In the genomic region with DNA sequence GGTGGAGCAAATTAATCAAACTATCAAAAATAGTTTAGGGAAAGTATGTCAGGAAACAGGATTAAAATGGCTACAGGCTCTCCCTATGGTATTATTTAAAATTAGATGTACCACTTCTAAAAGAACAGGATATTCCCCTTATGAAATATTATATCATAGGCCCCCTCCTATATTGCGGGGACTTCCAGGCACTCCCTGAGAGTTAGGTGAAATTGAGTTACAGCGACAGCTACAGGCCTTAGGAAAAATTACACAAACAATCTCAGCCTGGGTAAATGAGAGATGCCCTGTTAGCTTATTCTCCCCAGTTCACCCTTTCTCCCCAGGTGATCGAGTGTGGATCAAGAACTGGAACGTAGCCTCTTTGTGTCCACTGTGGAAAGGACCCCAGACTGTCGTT, we compare ENCODE assay signal across 8 cellular contexts.
DNase-seq lines count a peak whose midpoint lies in the region; ATAC-seq, FAIRE-seq and TF ChIP-seq lines count a peak whose summit lies in the region.
"Not testable (repeated sequence)": the region's sequence is repeated elsewhere in the genome, so short reads cannot be mapped to it uniquely, and the experiment has no call there.

No MANE protein-coding gene starts in this region.

- ATAC-seq in RWPE2 (ENCODE audit: low read depth); foreskin keratinocyte; upper lobe of left lung (ENCODE audit: low FRiP score in 2 of 2): not testable (repeated sequence)

- H3K27me3 Mint-ChIP-seq in chondrocyte (ENCODE audit: low read depth), result peaks cover 39% of the 10 kb centered on the region

- not testable (repeated sequence) for FAIRE-seq in small intestine (lab: Jason Lieb, UNC)

- H3K9me3 ChIP-seq in RWPE2 (ENCODE audit: severe bottlenecking); mucosa of rectum (ENCODE audit: control insufficient read depth in 2 of 2, low read length in 2 of 2); small intestine (ENCODE audit: control insufficient read depth, low read depth); upper lobe of left lung: not testable (repeated sequence)

- H3K27me3 ChIP-seq in RWPE2 (ENCODE audit: insufficient read depth, poor library complexity, severe bottlenecking); mucosa of rectum (ENCODE audit: control insufficient read depth in 2 of 2, insufficient read depth in 2 of 2, low read length in 2 of 2); small intestine (ENCODE audit: control insufficient read depth in 2 of 2, insufficient read depth in 2 of 2, low read length in 2 of 2); upper lobe of left lung: not testable (repeated sequence)
- peaks cover 14% of the 10 kb centered on the region for H3K27me3 ChIP-seq in foreskin keratinocyte

- H3K4me1 ChIP-seq in RWPE2 (ENCODE audit: insufficient read depth, poor library complexity, severe bottlenecking); foreskin keratinocyte; mucosa of rectum (ENCODE audit: control insufficient read depth in 2 of 2, insufficient read depth in 2 of 2, low read length in 2 of 2); small intestine (ENCODE audit: control insufficient read depth in 2 of 2, insufficient read depth in 1 of 2, low read depth in 1 of 2, low read length in 1 of 2); upper lobe of left lung: not testable (repeated sequence)

- not testable (repeated sequence) for H3K4me3 Mint-ChIP-seq in chondrocyte (ENCODE audit: unreplicated experiment)

- H3K27ac Mint-ChIP-seq in chondrocyte (ENCODE audit: unreplicated experiment), result not testable (repeated sequence)

- DNase-seq in RWPE2 (ENCODE audit: low spot score); chondrocyte (ENCODE audit: low spot score); foreskin keratinocyte; small intestine; upper lobe of left lung: not testable (repeated sequence)

- H3K9me3 Mint-ChIP-seq in chondrocyte (ENCODE audit: low read depth), result not testable (repeated sequence)

- peak; percentile 69 for TF ChIP-seq CTCF in 22Rv1 (IDR thresholded peaks at IDR 0.05)
- peak; percentile 51 for TF ChIP-seq CTCF in LNCAP (IDR thresholded peaks at IDR 0.05)
- peak; percentile 63 for TF ChIP-seq CTCF in RWPE2 (IDR thresholded peaks at IDR 0.05; ENCODE audit: poor library complexity, severe bottlenecking)
- TF ChIP-seq CTCF in chondrocyte (IDR thresholded peaks at IDR 0.05), result peak; percentile 52
- peak; percentile 63 for TF ChIP-seq CTCF in foreskin keratinocyte (conservative IDR thresholded peaks at IDR 0.05)
- TF ChIP-seq CTCF in upper lobe of left lung (IDR thresholded peaks at IDR 0.05), result peak in 3 of 6 experiments; percentile 13 to 53 (median 33)

- H3K36me3 Mint-ChIP-seq in chondrocyte (ENCODE audit: low read depth), result not testable (repeated sequence)

- H3K36me3 ChIP-seq in RWPE2 (ENCODE audit: low read depth); mucosa of rectum (ENCODE audit: control insufficient read depth in 2 of 2, insufficient read depth in 2 of 2, low read length in 2 of 2); small intestine (ENCODE audit: control insufficient read depth in 2 of 2, insufficient read depth in 2 of 2, low read length in 2 of 2); upper lobe of left lung: not testable (repeated sequence)

- H3K4me3 ChIP-seq in RWPE2 (ENCODE audit: severe bottlenecking) (peak overlapping the region; percentile 6), mucosa of rectum (ENCODE audit: low read length in 2 of 2) (peak overlapping the region; percentile 43 to 54), upper lobe of left lung (peak overlapping the region in 3 of 4 donors; percentile 26 to 40 (median 34))
- H3K4me3 ChIP-seq in small intestine (ENCODE audit: low read depth in 1 of 2, low read length in 2 of 2), result not testable (repeated sequence)

- 23 to 43% (median 25%) methylated on average over 3 of the region's 5 CpGs for WGBS in small intestine, 3 donors
- WGBS in upper lobe of left lung, 2 donors, result 32 to 50% methylated on average over 2 to 3 of the region's 5 CpGs

- H3K27ac ChIP-seq in 22Rv1, result peak overlapping the region; percentile 52
- H3K27ac ChIP-seq in RWPE2 (ENCODE audit: poor library complexity, severe bottlenecking); mucosa of rectum (ENCODE audit: low read depth in 2 of 2, low read length in 2 of 2): not testable (repeated sequence)
- peak overlapping the region; percentile 49 for H3K27ac ChIP-seq in foreskin keratinocyte
- peak overlapping the region; percentile 76 to 78 for H3K27ac ChIP-seq in small intestine (ENCODE audit: low read depth in 1 of 2, low read length in 1 of 2)
- H3K27ac ChIP-seq in upper lobe of left lung, result peak overlapping the region; percentile 76 to 88 (median 84)

- TF ChIP-seq EP300 in upper lobe of left lung (IDR thresholded peaks at IDR 0.05), result not testable (repeated sequence)

- not testable (repeated sequence) for TF ChIP-seq POLR2A in upper lobe of left lung (IDR thresholded peaks at IDR 0.05)

- H3K4me1 Mint-ChIP-seq in chondrocyte (ENCODE audit: low read depth), result not testable (repeated sequence)

- peak overlapping the region; percentile 14 to 26 for H3K9ac ChIP-seq in mucosa of rectum (ENCODE audit: low read depth in 1 of 2, low read length in 2 of 2)
